In the genomic region with DNA sequence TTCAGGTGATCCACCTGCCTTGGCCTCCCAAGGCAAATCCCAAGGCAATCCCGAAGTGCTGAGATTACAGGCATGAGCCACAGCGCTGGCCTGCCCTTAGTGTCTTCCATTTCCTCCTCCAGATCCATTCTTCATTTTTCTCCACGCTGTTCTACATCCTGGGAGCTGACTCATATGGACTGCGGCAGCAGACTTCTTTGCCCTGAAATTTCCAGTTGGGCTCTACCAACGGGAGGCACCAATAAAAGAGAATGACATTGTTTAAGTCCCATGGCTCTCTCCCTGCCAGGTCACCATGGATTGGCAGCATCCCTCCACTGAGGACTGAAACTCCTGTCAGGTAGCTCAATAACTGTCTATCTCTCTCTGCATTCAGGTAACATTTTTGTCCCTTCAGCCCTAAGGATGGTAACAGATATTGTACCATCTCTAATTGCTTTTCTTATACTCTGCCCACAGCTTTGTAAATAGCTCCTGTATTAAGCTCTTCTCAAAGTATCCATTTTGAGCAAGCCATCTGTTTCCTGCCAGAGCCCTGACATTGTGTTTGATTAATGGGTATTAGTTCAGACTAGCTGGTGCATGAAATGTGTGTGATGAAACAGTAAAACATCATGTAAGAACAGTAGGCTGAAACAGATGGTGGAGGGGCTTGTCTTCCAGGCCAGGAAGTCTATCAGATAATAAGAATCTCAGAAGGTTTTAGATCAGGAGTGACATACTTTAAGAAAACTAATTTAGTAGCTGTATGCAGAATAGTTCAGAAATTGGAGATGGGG, we compare ENCODE assay signal across 1 cellular context.
TF ChIP-seq lines count a peak whose summit lies in the region.

No MANE protein-coding gene starts in this region.

TF ChIP-seq in H1, 55 proteins besides CTCF, POLR2A, EP300 and RAD21:
- no peak for TF ChIP-seq HDAC2 (IDR thresholded peaks at IDR 0.05; ENCODE audit: borderline replicate concordance in 1 of 2, low read depth in 2 of 2, low read length in 2 of 2)
- TF ChIP-seq JUN (IDR thresholded peaks at IDR 0.05; ENCODE audit: low read depth, low read length) = no peak
- TF ChIP-seq TAF1 (IDR thresholded peaks at IDR 0.05; ENCODE audit: low read depth, low read length) = no peak
- TF ChIP-seq PHF8 (conservative IDR thresholded peaks at IDR 0.05; ENCODE audit: low read depth, low read length) = no peak
- no peak for TF ChIP-seq RFX5 (IDR thresholded peaks at IDR 0.05; ENCODE audit: borderline replicate concordance, low read depth, low read length)
- TF ChIP-seq BRCA1 (IDR thresholded peaks at IDR 0.05; ENCODE audit: low read depth, low read length) = no peak
